1 cellular context compared by ENCODE assay signal in genomic region chr15:92848852-92849598, GRCh38.
TF ChIP-seq lines count a peak whose summit lies in the region.

No MANE protein-coding gene starts in this region.

TF ChIP-seq in K562, 482 proteins besides CTCF, POLR2A, EP300 and RAD21 (continued from another document and continues in another):
- TF ChIP-seq, protein P1, sequence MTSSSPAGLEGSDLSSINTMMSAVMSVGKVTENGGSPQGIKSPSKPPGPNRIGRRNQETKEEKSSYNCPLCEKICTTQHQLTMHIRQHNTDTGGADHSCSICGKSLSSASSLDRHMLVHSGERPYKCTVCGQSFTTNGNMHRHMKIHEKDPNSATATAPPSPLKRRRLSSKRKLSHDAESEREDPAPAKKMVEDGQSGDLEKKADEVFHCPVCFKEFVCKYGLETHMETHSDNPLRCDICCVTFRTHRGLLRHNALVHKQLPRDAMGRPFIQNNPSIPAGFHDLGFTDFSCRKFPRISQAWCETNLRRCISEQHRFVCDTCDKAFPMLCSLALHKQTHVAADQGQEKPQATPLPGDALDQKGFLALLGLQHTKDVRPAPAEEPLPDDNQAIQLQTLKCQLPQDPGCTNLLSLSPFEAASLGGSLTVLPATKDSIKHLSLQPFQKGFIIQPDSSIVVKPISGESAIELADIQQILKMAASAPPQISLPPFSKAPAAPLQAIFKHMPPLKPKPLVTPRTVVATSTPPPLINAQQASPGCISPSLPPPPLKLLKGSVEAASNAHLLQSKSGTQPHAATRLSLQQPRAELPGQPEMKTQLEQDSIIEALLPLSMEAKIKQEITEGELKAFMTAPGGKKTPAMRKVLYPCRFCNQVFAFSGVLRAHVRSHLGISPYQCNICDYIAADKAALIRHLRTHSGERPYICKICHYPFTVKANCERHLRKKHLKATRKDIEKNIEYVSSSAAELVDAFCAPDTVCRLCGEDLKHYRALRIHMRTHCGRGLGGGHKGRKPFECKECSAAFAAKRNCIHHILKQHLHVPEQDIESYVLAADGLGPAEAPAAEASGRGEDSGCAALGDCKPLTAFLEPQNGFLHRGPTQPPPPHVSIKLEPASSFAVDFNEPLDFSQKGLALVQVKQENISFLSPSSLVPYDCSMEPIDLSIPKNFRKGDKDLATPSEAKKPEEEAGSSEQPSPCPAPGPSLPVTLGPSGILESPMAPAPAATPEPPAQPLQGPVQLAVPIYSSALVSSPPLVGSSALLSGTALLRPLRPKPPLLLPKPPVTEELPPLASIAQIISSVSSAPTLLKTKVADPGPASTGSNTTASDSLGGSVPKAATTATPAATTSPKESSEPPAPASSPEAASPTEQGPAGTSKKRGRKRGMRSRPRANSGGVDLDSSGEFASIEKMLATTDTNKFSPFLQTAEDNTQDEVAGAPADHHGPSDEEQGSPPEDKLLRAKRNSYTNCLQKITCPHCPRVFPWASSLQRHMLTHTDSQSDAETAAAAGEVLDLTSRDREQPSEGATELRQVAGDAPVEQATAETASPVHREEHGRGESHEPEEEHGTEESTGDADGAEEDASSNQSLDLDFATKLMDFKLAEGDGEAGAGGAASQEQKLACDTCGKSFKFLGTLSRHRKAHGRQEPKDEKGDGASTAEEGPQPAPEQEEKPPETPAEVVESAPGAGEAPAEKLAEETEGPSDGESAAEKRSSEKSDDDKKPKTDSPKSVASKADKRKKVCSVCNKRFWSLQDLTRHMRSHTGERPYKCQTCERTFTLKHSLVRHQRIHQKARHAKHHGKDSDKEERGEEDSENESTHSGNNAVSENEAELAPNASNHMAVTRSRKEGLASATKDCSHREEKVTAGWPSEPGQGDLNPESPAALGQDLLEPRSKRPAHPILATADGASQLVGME (CRISPR knock-in tag; IDR thresholded peaks at IDR 0.05): no peak
- no peak for TF ChIP-seq CCAR2 (IDR thresholded peaks at IDR 0.05; ENCODE audit: low read depth, low read length)
- peak; percentile 35 for TF ChIP-seq ZNF239 (CRISPR knock-in tag; IDR thresholded peaks at IDR 0.05)
- no peak for TF ChIP-seq WHSC1 (IDR thresholded peaks at IDR 0.05; ENCODE audit: low read length)
- TF ChIP-seq ZNF175 (CRISPR knock-in tag; IDR thresholded peaks at IDR 0.05; ENCODE audit: low read depth): peak; percentile 44; the same call in 1 of the 2 replicates
- TF ChIP-seq ZBTB12 (CRISPR knock-in tag; IDR thresholded peaks at IDR 0.05): peak; percentile 31; the same call in 1 of the 2 replicates
- TF ChIP-seq DDX20 (tag; IDR thresholded peaks at IDR 0.05; ENCODE audit: low read depth): no peak
- peak; percentile 58; the same call in 1 of the 2 replicates for TF ChIP-seq SMAD4 (CRISPR knock-in tag; conservative IDR thresholded peaks at IDR 0.05)
- no peak for TF ChIP-seq STAG1 (CRISPR knock-in tag; IDR thresholded peaks at IDR 0.05; ENCODE audit: borderline replicate concordance)
- TF ChIP-seq SP1 (CRISPR knock-in tag; IDR thresholded peaks at IDR 0.05): 0 out of 2 replicates have a peak, but pooled peaks have one; percentile 25
- TF ChIP-seq TCF3 (CRISPR knock-in tag; IDR thresholded peaks at IDR 0.05): peak; percentile 86
- peak; percentile 81; the same call in 1 of the 2 replicates for TF ChIP-seq SPI1 (IDR thresholded peaks at IDR 0.05; ENCODE audit: borderline replicate concordance, low read depth, low read length)
- peak; percentile 29; the same call in 1 of the 2 replicates for TF ChIP-seq NFE2 (IDR thresholded peaks at IDR 0.05; ENCODE audit: low read depth)
- TF ChIP-seq ADNP (tag; IDR thresholded peaks at IDR 0.05): peak; percentile 88
- no peak for TF ChIP-seq NFYB (IDR thresholded peaks at IDR 0.05; ENCODE audit: extremely low read depth, insufficient read length)
- TF ChIP-seq, protein P2, sequence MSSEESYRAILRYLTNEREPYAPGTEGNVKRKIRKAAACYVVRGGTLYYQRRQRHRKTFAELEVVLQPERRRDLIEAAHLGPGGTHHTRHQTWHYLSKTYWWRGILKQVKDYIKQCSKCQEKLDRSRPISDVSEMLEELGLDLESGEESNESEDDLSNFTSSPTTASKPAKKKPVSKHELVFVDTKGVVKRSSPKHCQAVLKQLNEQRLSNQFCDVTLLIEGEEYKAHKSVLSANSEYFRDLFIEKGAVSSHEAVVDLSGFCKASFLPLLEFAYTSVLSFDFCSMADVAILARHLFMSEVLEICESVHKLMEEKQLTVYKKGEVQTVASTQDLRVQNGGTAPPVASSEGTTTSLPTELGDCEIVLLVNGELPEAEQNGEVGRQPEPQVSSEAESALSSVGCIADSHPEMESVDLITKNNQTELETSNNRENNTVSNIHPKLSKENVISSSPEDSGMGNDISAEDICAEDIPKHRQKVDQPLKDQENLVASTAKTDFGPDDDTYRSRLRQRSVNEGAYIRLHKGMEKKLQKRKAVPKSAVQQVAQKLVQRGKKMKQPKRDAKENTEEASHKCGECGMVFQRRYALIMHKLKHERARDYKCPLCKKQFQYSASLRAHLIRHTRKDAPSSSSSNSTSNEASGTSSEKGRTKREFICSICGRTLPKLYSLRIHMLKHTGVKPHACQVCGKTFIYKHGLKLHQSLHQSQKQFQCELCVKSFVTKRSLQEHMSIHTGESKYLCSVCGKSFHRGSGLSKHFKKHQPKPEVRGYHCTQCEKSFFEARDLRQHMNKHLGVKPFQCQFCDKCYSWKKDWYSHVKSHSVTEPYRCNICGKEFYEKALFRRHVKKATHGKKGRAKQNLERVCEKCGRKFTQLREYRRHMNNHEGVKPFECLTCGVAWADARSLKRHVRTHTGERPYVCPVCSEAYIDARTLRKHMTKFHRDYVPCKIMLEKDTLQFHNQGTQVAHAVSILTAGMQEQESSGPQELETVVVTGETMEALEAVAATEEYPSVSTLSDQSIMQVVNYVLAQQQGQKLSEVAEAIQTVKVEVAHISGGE (CRISPR knock-in tag; IDR thresholded peaks at IDR 0.05): 0 out of 6 replicates have a peak, but pooled peaks of 1 of the 3 experiments have one; percentile 61
- TF ChIP-seq ZNF79 (CRISPR knock-in tag; IDR thresholded peaks at IDR 0.05; ENCODE audit: low read depth): 0 out of 2 replicates have a peak, but pooled peaks have one; percentile 9
- TF ChIP-seq LCOR (CRISPR knock-in tag; IDR thresholded peaks at IDR 0.05): peak; percentile 29; the same call in 1 of the 2 replicates
- no peak for TF ChIP-seq EZH2 (IDR thresholded peaks at IDR 0.05; ENCODE audit: borderline replicate concordance, low read depth, low read length)
- TF ChIP-seq ZSCAN32 (CRISPR knock-in tag; IDR thresholded peaks at IDR 0.05): no peak
- TF ChIP-seq ZNF41 (CRISPR knock-in tag; conservative IDR thresholded peaks at IDR 0.05): no peak; the same call in 1 of the 2 replicates
- TF ChIP-seq CEBPZ (IDR thresholded peaks at IDR 0.05; ENCODE audit: borderline replicate concordance, low read depth, low read length): no peak
- TF ChIP-seq MECOM (CRISPR knock-in tag; IDR thresholded peaks at IDR 0.05): peak; percentile 40; the same call in 1 of the 2 replicates
- no peak for TF ChIP-seq C11orf30 (IDR thresholded peaks at IDR 0.05; ENCODE audit: low read depth)
- TF ChIP-seq, protein P3, sequence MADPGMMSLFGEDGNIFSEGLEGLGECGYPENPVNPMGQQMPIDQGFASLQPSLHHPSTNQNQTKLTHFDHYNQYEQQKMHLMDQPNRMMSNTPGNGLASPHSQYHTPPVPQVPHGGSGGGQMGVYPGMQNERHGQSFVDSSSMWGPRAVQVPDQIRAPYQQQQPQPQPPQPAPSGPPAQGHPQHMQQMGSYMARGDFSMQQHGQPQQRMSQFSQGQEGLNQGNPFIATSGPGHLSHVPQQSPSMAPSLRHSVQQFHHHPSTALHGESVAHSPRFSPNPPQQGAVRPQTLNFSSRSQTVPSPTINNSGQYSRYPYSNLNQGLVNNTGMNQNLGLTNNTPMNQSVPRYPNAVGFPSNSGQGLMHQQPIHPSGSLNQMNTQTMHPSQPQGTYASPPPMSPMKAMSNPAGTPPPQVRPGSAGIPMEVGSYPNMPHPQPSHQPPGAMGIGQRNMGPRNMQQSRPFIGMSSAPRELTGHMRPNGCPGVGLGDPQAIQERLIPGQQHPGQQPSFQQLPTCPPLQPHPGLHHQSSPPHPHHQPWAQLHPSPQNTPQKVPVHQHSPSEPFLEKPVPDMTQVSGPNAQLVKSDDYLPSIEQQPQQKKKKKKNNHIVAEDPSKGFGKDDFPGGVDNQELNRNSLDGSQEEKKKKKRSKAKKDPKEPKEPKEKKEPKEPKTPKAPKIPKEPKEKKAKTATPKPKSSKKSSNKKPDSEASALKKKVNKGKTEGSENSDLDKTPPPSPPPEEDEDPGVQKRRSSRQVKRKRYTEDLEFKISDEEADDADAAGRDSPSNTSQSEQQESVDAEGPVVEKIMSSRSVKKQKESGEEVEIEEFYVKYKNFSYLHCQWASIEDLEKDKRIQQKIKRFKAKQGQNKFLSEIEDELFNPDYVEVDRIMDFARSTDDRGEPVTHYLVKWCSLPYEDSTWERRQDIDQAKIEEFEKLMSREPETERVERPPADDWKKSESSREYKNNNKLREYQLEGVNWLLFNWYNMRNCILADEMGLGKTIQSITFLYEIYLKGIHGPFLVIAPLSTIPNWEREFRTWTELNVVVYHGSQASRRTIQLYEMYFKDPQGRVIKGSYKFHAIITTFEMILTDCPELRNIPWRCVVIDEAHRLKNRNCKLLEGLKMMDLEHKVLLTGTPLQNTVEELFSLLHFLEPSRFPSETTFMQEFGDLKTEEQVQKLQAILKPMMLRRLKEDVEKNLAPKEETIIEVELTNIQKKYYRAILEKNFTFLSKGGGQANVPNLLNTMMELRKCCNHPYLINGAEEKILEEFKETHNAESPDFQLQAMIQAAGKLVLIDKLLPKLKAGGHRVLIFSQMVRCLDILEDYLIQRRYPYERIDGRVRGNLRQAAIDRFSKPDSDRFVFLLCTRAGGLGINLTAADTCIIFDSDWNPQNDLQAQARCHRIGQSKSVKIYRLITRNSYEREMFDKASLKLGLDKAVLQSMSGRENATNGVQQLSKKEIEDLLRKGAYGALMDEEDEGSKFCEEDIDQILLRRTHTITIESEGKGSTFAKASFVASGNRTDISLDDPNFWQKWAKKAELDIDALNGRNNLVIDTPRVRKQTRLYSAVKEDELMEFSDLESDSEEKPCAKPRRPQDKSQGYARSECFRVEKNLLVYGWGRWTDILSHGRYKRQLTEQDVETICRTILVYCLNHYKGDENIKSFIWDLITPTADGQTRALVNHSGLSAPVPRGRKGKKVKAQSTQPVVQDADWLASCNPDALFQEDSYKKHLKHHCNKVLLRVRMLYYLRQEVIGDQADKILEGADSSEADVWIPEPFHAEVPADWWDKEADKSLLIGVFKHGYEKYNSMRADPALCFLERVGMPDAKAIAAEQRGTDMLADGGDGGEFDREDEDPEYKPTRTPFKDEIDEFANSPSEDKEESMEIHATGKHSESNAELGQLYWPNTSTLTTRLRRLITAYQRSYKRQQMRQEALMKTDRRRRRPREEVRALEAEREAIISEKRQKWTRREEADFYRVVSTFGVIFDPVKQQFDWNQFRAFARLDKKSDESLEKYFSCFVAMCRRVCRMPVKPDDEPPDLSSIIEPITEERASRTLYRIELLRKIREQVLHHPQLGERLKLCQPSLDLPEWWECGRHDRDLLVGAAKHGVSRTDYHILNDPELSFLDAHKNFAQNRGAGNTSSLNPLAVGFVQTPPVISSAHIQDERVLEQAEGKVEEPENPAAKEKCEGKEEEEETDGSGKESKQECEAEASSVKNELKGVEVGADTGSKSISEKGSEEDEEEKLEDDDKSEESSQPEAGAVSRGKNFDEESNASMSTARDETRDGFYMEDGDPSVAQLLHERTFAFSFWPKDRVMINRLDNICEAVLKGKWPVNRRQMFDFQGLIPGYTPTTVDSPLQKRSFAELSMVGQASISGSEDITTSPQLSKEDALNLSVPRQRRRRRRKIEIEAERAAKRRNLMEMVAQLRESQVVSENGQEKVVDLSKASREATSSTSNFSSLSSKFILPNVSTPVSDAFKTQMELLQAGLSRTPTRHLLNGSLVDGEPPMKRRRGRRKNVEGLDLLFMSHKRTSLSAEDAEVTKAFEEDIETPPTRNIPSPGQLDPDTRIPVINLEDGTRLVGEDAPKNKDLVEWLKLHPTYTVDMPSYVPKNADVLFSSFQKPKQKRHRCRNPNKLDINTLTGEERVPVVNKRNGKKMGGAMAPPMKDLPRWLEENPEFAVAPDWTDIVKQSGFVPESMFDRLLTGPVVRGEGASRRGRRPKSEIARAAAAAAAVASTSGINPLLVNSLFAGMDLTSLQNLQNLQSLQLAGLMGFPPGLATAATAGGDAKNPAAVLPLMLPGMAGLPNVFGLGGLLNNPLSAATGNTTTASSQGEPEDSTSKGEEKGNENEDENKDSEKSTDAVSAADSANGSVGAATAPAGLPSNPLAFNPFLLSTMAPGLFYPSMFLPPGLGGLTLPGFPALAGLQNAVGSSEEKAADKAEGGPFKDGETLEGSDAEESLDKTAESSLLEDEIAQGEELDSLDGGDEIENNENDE (IDR thresholded peaks at IDR 0.05; ENCODE audit: low read depth, low read length): no peak
- TF ChIP-seq PPARD (CRISPR knock-in tag; IDR thresholded peaks at IDR 0.05): no peak
- TF ChIP-seq ZEB2 (IDR thresholded peaks at IDR 0.05): no peak
- TF ChIP-seq XRCC4 (IDR thresholded peaks at IDR 0.05; ENCODE audit: extremely low read depth, insufficient read depth, insufficient read length): no peak
